26 cellular contexts compared by ENCODE assay signal in genomic region chr2:48411030-48411429, GRCh38.
"Had no signal": no experiment of that assay in that cellular context is flagged by ENCODE, and none has a peak within 500 bp of the region (broad histone marks: within the 10 kb centered on the region; RNA-seq: fewer than 3 reads in every experiment).

No MANE protein-coding gene starts in this region.

- H3K27me3 ChIP-seq: dorsolateral prefrontal cortex, gastrocnemius medialis, hepatocyte, neural progenitor cell, right atrium auricular region, spleen, suprapubic skin, transverse colon, upper lobe of right lung, uterus had no signal

- H3K9me3 ChIP-seq: gastrocnemius medialis, mucosa of descending colon, prostate gland, right atrium auricular region, suprapubic skin, transverse colon, upper lobe of right lung, uterus had no signal

- H3K4me3 ChIP-seq: dorsolateral prefrontal cortex, gastrocnemius medialis, hepatocyte, lung, mucosa of descending colon, neural progenitor cell, prostate gland, right atrium auricular region, skin epidermis, spleen, suprapubic skin, transverse colon, upper lobe of right lung, uterus had no signal

- ATAC-seq: esophagus mucosa; gastrocnemius medialis; left colon; mucosa of descending colon; stimulated activated memory B cell treated with anti-CD40 and anti-IgM and Interleukin-4, amounts not matched to agents 10 μg/mL and 1 μg/mL and 100 μg/mL, for 72 hours; upper lobe of right lung had no signal

- H3K36me3 ChIP-seq: gastrocnemius medialis, neural progenitor cell, prostate gland, right atrium auricular region, spleen, suprapubic skin, transverse colon, upper lobe of right lung, uterus had no signal

- H3K4me2 ChIP-seq: hepatocyte, neural progenitor cell had no signal

- H3K27ac ChIP-seq: epithelial cell of prostate, hepatocyte, neural progenitor cell, prostate gland, right atrium auricular region, skin epidermis, suprapubic skin, transverse colon, upper lobe of right lung had no signal

- H2AFZ ChIP-seq: hepatocyte had no signal

- DNase-seq: cerebellar nuclear complex; dorsolateral prefrontal cortex; effector CD4-positive, alpha-beta T cell; foreskin fibroblast; gastrocnemius medialis; head of caudate nucleus; left colon; mesenchymal stem cell; mucosa of descending colon; naive B cell; nucleus accumbens; spleen; stimulated activated CD4-positive, alpha-beta T cell treated with anti-CD3 and anti-CD28 coated beads, Interleukin-4, amount 100 ng/mL, for 4 hours; transverse colon; upper lobe of right lung; uterus had no signal

- H3K4me1 ChIP-seq: prostate gland had no signal

- H3K9ac ChIP-seq: neural progenitor cell had no signal
